23 cellular contexts compared by ENCODE assay signal in the genomic region with DNA sequence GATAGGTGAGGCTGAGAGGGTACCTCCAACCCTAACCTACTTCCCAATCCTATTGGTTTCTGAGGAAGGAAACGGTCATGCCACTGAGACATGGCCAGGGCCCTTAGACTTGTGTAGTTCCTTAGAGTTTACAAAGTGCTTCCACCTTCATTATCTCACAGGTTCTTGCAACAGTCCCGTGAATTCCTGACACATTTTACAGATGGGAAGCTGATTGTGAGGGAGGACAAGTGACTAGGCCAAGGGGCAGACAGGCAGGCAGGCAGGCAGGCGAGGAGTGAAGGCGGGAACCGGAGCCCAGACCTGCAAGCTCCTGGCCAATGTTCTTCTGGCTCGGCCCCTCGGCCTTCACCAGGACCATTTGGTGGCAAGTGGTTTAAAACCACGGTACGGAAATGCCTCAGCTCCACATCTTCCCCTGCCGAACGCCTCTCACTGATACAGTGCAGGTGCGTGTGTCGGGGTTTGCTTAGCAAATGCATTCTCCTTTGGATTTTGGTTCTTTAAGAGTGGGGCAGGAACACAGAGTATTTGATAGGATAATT.
"Had no signal": no experiment of that assay in that cellular context is flagged by ENCODE, and none has a peak within 500 bp of the region (broad histone marks: within the 10 kb centered on the region; RNA-seq: fewer than 3 reads in every experiment).

No MANE protein-coding gene starts in this region.

- H3K27ac Mint-ChIP-seq: naive thymus-derived CD4-positive, alpha-beta T cell; natural killer cell treated with Interleukin-12 subunit alpha and Interleukin-12 subunit beta and Interleukin-15 and Interleukin-18, amount 100 ng/mL, for 72 hours; progenitor cell of endocrine pancreas; stimulated activated effector memory CD8-positive, alpha-beta T cell treated with anti-CD3 and anti-CD28 coated beads, Interleukin-12 subunit alpha, Interleukin-12 subunit beta, amount 100 ng/mL, for 72 hours; stimulated activated naive CD8-positive, alpha-beta T cell treated with anti-CD3 and anti-CD28 coated beads, Interleukin-15, amount 100 ng/mL, for 72 hours had no signal

- H3K9me3 ChIP-seq: mucosa of descending colon, neutrophil, ovary, right atrium auricular region, upper lobe of left lung, vagina had no signal

- H3K36me3 Mint-ChIP-seq: naive thymus-derived CD4-positive, alpha-beta T cell; natural killer cell treated with Interleukin-12 subunit alpha and Interleukin-12 subunit beta and Interleukin-15 and Interleukin-18, amount 100 ng/mL, for 72 hours; stimulated activated effector memory CD8-positive, alpha-beta T cell treated with anti-CD3 and anti-CD28 coated beads, Interleukin-12 subunit alpha, Interleukin-12 subunit beta, amount 100 ng/mL, for 72 hours had no signal

- H3K27ac ChIP-seq: heart right ventricle, hepatocyte, left ventricle myocardium inferior, neutrophil, ovary, right atrium auricular region, skin epidermis, tibial nerve, upper lobe of left lung, vagina had no signal

- H2AFZ ChIP-seq: hepatocyte had no signal

- H3K36me3 ChIP-seq: heart right ventricle, left ventricle myocardium inferior, neutrophil, ovary, right atrium auricular region, tibial nerve, upper lobe of left lung, vagina had no signal

- DNase-seq: heart right ventricle; islet precursor cell; left ventricle myocardium inferior; midbrain; mucosa of descending colon; naive thymus-derived CD4-positive, alpha-beta T cell; occipital lobe; ovary; stimulated activated CD4-positive, alpha-beta T cell treated with anti-CD3 and anti-CD28 coated beads, Interleukin-4, amount 100 ng/mL, for 24 hours; stimulated activated naive CD4-positive, alpha-beta T cell treated with Interleukin-2 at 50 U/mL for 16 hours; stimulated activated naive CD8-positive, alpha-beta T cell treated with anti-CD3 and anti-CD28 coated beads, Interleukin-15, amount 100 ng/mL, for 72 hours; upper lobe of left lung had no signal

- H3K4me3 Mint-ChIP-seq: naive thymus-derived CD4-positive, alpha-beta T cell; natural killer cell treated with Interleukin-12 subunit alpha and Interleukin-12 subunit beta and Interleukin-15 and Interleukin-18, amount 100 ng/mL, for 72 hours; stimulated activated effector memory CD8-positive, alpha-beta T cell treated with anti-CD3 and anti-CD28 coated beads, Interleukin-12 subunit alpha, Interleukin-12 subunit beta, amount 100 ng/mL, for 72 hours; stimulated activated naive CD8-positive, alpha-beta T cell treated with anti-CD3 and anti-CD28 coated beads, Interleukin-15, amount 100 ng/mL, for 72 hours had no signal

- H3K4me3 ChIP-seq: heart right ventricle, hepatocyte, left ventricle myocardium inferior, lung, mucosa of descending colon, ovary, right atrium auricular region, skin epidermis, tibial nerve, upper lobe of left lung, vagina had no signal

- H3K9me3 Mint-ChIP-seq: natural killer cell treated with Interleukin-12 subunit alpha and Interleukin-12 subunit beta and Interleukin-15 and Interleukin-18, amount 100 ng/mL, for 72 hours; stimulated activated effector memory CD8-positive, alpha-beta T cell treated with anti-CD3 and anti-CD28 coated beads, Interleukin-12 subunit alpha, Interleukin-12 subunit beta, amount 100 ng/mL, for 72 hours; stimulated activated naive CD8-positive, alpha-beta T cell treated with anti-CD3 and anti-CD28 coated beads, Interleukin-15, amount 100 ng/mL, for 72 hours had no signal

- H3K4me2 ChIP-seq: hepatocyte had no signal

- ATAC-seq: heart right ventricle; mucosa of descending colon; naive thymus-derived CD4-positive, alpha-beta T cell; natural killer cell treated with Interleukin-12 subunit alpha and Interleukin-12 subunit beta and Interleukin-15 and Interleukin-18, amount 100 ng/mL, for 72 hours; sciatic nerve; stimulated activated effector memory CD8-positive, alpha-beta T cell treated with anti-CD3 and anti-CD28 coated beads, Interleukin-12 subunit alpha, Interleukin-12 subunit beta, amount 100 ng/mL, for 72 hours; stimulated activated naive CD8-positive, alpha-beta T cell treated with anti-CD3 and anti-CD28 coated beads, Interleukin-15, amount 100 ng/mL, for 72 hours had no signal

- H3K27me3 ChIP-seq: hepatocyte, ovary, right atrium auricular region, upper lobe of left lung, vagina had no signal

- H3K4me1 ChIP-seq: right atrium auricular region, tibial nerve, vagina had no signal

- H3K79me2 ChIP-seq: hepatocyte had no signal
